ENCODE assay signal across 12 cellular contexts in genomic region chr17:78133179-78133951, GRCh38. TPM values are rescaled to one million over a fixed set of nuclear protein-coding genes. Genes with fewer than 3 reads are reported as not detected.
DNase-seq lines count a peak whose midpoint lies in the region; ATAC-seq, FAIRE-seq and TF ChIP-seq lines count a peak whose summit lies in the region.
"Had no signal": no experiment of that assay in that cellular context is flagged by ENCODE, and none has a peak within 500 bp of the region (broad histone marks: within the 10 kb centered on the region; RNA-seq: fewer than 3 reads in every experiment).

No MANE protein-coding gene starts in this region.

- TF ChIP-seq POLR2A in H1 (IDR thresholded peaks at IDR 0.05; ENCODE audit: control extremely low read depth in 1 of 2, low read depth in 2 of 2, low read length in 2 of 2) (no peak), upper lobe of left lung (IDR thresholded peaks at IDR 0.05) (no peak), gastroesophageal sphincter (IDR thresholded peaks at IDR 0.05) (no peak)

- no peak overlapping the region for H3K9ac ChIP-seq in H1 (replicated peaks in 1 of 4; ENCODE audit: extremely low read depth in 1 of 4, low read depth in 3 of 4, low read length in 3 of 4)

- peak overlapping the region; percentile 54; the same call in 1 of the 2 replicates for H2BK5ac ChIP-seq in H1 (ENCODE audit: low read depth, low read length)

- H4K8ac ChIP-seq in H1 (ENCODE audit: extremely low read depth, insufficient read depth, low read length): peak overlapping the region; percentile 11; the same call in 1 of the 2 replicates

- POLR2A ChIA-PET in activated CD4-positive, alpha-beta memory T cell treated with anti-CD3 and anti-CD28 coated beads, Interleukin-2, amount 10 ng/mL, durations not matched to agents 7 days and 5 days (lab: Charles Lee): interaction anchor here (1.5 to 16.9 kb wide), 6 partner anchors 9 to 54 kb away, joined by 5 to 332 read pairs (median 12); partner anchors contain the start of genes AFMID, TK1, TMC6 and TMC8
- POLR2A ChIA-PET in H1 (lab: Charles Lee; ENCODE audit: partially characterized antibody): interaction anchor here (0.6 to 4.6 kb wide), 6 partner anchors 20 to 81 kb away, joined by 3 to 16 read pairs (median 6); partner anchors contain the start of genes AFMID, BIRC5 and TK1
- POLR2A ChIA-PET in PC-9 (lab: Charles Lee; ENCODE audit: unreplicated experiment): no interaction called here

- H3K4me1 ChIP-seq in H1 (replicated peaks in 1 of 4; ENCODE audit: control insufficient read depth in 3 of 4, insufficient read depth in 4 of 4, low read length in 3 of 4) (peaks cover 0 to 25% (median 7%) of the 10 kb centered on the region in 4 experiments; a peak in 5 of 7 replicates), upper lobe of left lung (peaks cover 46 to 69% (median 54%) of the 10 kb centered on the region in 4 donors), gastroesophageal sphincter (peaks cover 0 to 43% (median 17%) of the 10 kb centered on the region in 3 donors), PC-9 (replicated peaks; ENCODE audit: insufficient read depth) (peaks cover 13% of the 10 kb centered on the region)

- no peak overlapping the region for H2BK20ac ChIP-seq in H1 (ENCODE audit: low read length)

- no peaks in the 10 kb centered on the region for H3K79me1 ChIP-seq in H1 (ENCODE audit: low read depth, low read length)

- H3K27me3 ChIP-seq in H1 (replicated peaks in 1 of 4; ENCODE audit: control insufficient read depth in 3 of 4, extremely low read depth in 1 of 4, insufficient read depth in 3 of 4, low read length in 3 of 4): peaks cover 0 to 26% (median 17%) of the 10 kb centered on the region in 4 experiments; a peak in 5 of 7 replicates
- H3K27me3 ChIP-seq in upper lobe of left lung: no peaks in the 10 kb centered on the region
- H3K27me3 ChIP-seq in gastroesophageal sphincter: peaks cover 53% of the 10 kb centered on the region
- H3K27me3 ChIP-seq in PC-9 (ENCODE audit: insufficient read depth, low read depth): no peaks in the 10 kb centered on the region
- H3K27me3 ChIP-seq: vagina had no signal

- peak overlapping the region; percentile 89 for H3K27ac Mint-ChIP-seq in activated CD4-positive, alpha-beta memory T cell treated with anti-CD3 and anti-CD28 coated beads, Interleukin-2, amount 10 ng/mL, durations not matched to agents 7 days and 5 days

- no peak overlapping the region for H2BK120ac ChIP-seq in H1 (replicated peaks; ENCODE audit: low read depth, low read length)

- WGBS in H1 (ENCODE audit: extremely low coverage in 1 of 2, insufficient coverage in 1 of 2, insufficient read length in 1 of 2, insufficient replicate concordance in 2 of 2, low coverage in 1 of 2, low lambda C conversion rate in 2 of 2, missing lambda C conversion rate in 1 of 2), 2 experiments: 90% methylated on average over 30 of the region's 30 CpGs; no CpG with 5 or more reads in 1 of the 2 experiments
- whole genome bisulfite sequencing in upper lobe of left lung, 2 donors: 90 to 92% methylated on average over 16 to 29 of the region's 30 CpGs
- 95% methylated on average over 11 of the region's 30 CpGs; no CpG with 5 or more reads in 1 of the 2 donors for WGBS in gastroesophageal sphincter (ENCODE audit: low coverage in 1 of 2), 2 donors

- H2AFZ ChIP-seq in H1 (ENCODE audit: low read length): no peak overlapping the region
- no peak overlapping the region for H2AFZ ChIP-seq in PC-9

- TF ChIP-seq RAD21 in H1 (IDR thresholded peaks at IDR 0.05 in 1 of 2, conservative IDR thresholded peaks at IDR 0.05 in 1 of 2; ENCODE audit: low read depth in 2 of 2, low read length in 2 of 2): no peak

- no peaks in the 10 kb centered on the region for H3K27me3 Mint-ChIP-seq in activated CD4-positive, alpha-beta memory T cell treated with anti-CD3 and anti-CD28 coated beads, Interleukin-2, amount 10 ng/mL, durations not matched to agents 7 days and 5 days

- H3K4me3 Mint-ChIP-seq in activated CD4-positive, alpha-beta memory T cell treated with anti-CD3 and anti-CD28 coated beads, Interleukin-2, amount 10 ng/mL, durations not matched to agents 7 days and 5 days: peak overlapping the region; percentile 87

- in situ Hi-C loops in KBM-7 (cut with MboI; ENCODE audit: low pct_unique_long_range_greater_than_20kb, low sequenced_read_pairs): no loop called here

- H3K18ac ChIP-seq in H1 (ENCODE audit: extremely low read depth, low read length): no peak overlapping the region

- no peaks in the 10 kb centered on the region for H3K9me2 ChIP-seq in PC-9 (ENCODE audit: insufficient read depth)

- H3K36me3 ChIP-seq in H1 (ENCODE audit: control insufficient read depth in 2 of 4, insufficient read depth in 4 of 4, low read length in 3 of 4) (no peaks in the 10 kb centered on the region), upper lobe of left lung (no peaks in the 10 kb centered on the region), gastroesophageal sphincter (no peaks in the 10 kb centered on the region), PC-9 (ENCODE audit: low read depth) (no peaks in the 10 kb centered on the region)
- H3K36me3 ChIP-seq: esophagus squamous epithelium, vagina had no signal

- no peak for TF ChIP-seq EP300 in H1 (IDR thresholded peaks at IDR 0.05; ENCODE audit: borderline replicate concordance in 1 of 2, low read depth in 2 of 2, low read length in 2 of 2)
- no peak for TF ChIP-seq EP300 in upper lobe of left lung (IDR thresholded peaks at IDR 0.05)
- no peak for TF ChIP-seq EP300 in gastroesophageal sphincter (IDR thresholded peaks at IDR 0.05)

- H4K5ac ChIP-seq in H1 (ENCODE audit: insufficient read length, low read depth, low read length): no peak overlapping the region

- ATAC-seq in upper lobe of left lung (ENCODE audit: low FRiP score in 2 of 2) (no peak), gastroesophageal sphincter (no peak)

- H3K4ac ChIP-seq in H1 (replicated peaks; ENCODE audit: insufficient read length, low read depth, low read length): no peak overlapping the region

- H3K79me2 ChIP-seq in H1 (ENCODE audit: control insufficient read depth in 1 of 2, insufficient read depth in 2 of 2, low read length in 2 of 2) (no peaks in the 10 kb centered on the region), PC-9 (ENCODE audit: low read depth) (no peaks in the 10 kb centered on the region)

- H3K14ac ChIP-seq in H1 (ENCODE audit: insufficient read length): no peak overlapping the region

- peak overlapping the region; percentile 25 for H4K91ac ChIP-seq in H1 (replicated peaks; ENCODE audit: insufficient read length, low read length)

- TF ChIP-seq CTCF in H1 (IDR thresholded peaks at IDR 0.05; ENCODE audit: control extremely low read depth in 1 of 3, insufficient read depth in 1 of 3, low read depth in 1 of 3, low read length in 3 of 3) (no peak), upper lobe of left lung (IDR thresholded peaks at IDR 0.05) (no peak), gastroesophageal sphincter (IDR thresholded peaks at IDR 0.05) (no peak), PC-9 (conservative IDR thresholded peaks at IDR 0.05) (no peak)

- H3K9me3 Mint-ChIP-seq in activated CD4-positive, alpha-beta memory T cell treated with anti-CD3 and anti-CD28 coated beads, Interleukin-2, amount 10 ng/mL, durations not matched to agents 7 days and 5 days: no peaks in the 10 kb centered on the region

- no peak overlapping the region for H3K56ac ChIP-seq in H1 (replicated peaks; ENCODE audit: insufficient read length, low read depth, low read length)

- no TSS peak for BruUV-seq in PC-9 (replicated peaks; lab: Mats Ljungman, UMichigan)

- no peak for FAIRE-seq in H1 (lab: Jason Lieb, UNC)

- no peak overlapping the region for H3K27ac ChIP-seq in H1 (ENCODE audit: low read depth, low read length)
- peak overlapping the region in 3 of 4 donors; percentile 23 to 88 (median 63) for H3K27ac ChIP-seq in upper lobe of left lung
- no peak overlapping the region for H3K27ac ChIP-seq in gastroesophageal sphincter
- no peak overlapping the region for H3K27ac ChIP-seq in PC-9

- peak overlapping the region; percentile 96 for H2BK15ac ChIP-seq in H1 (ENCODE audit: low read length)

- peaks cover 0 to 4% of the 10 kb centered on the region in 2 experiments for H4K20me1 ChIP-seq in H1 (replicated peaks in 1 of 2; ENCODE audit: control insufficient read depth in 1 of 2, insufficient read depth in 2 of 2, low read length in 2 of 2)
- H4K20me1 ChIP-seq in PC-9 (ENCODE audit: insufficient read depth): no peaks in the 10 kb centered on the region

- H3K23ac ChIP-seq in H1 (ENCODE audit: insufficient read length): no peak overlapping the region

- peaks cover 66% of the 10 kb centered on the region for H3K36me3 Mint-ChIP-seq in activated CD4-positive, alpha-beta memory T cell treated with anti-CD3 and anti-CD28 coated beads, Interleukin-2, amount 10 ng/mL, durations not matched to agents 7 days and 5 days (ENCODE audit: low read depth)

- peaks cover 70% of the 10 kb centered on the region for H3K4me1 Mint-ChIP-seq in activated CD4-positive, alpha-beta memory T cell treated with anti-CD3 and anti-CD28 coated beads, Interleukin-2, amount 10 ng/mL, durations not matched to agents 7 days and 5 days

- H3F3A ChIP-seq in PC-9 (ENCODE audit: insufficient read depth, low read depth): peaks cover 23% of the 10 kb centered on the region; the same call in 1 of the 2 replicates

- H3K4me2 ChIP-seq in H1 (ENCODE audit: insufficient read depth in 1 of 2, low read depth in 2 of 2, low read length in 2 of 2): no peak overlapping the region
- no peak overlapping the region for H3K4me2 ChIP-seq in PC-9

- H2AK5ac ChIP-seq in H1 (ENCODE audit: low read depth, low read length): peak overlapping the region; percentile 95

- peak; percentile 36 for DNase-seq in stimulated activated CD4-positive, alpha-beta T cell treated with anti-CD3 and anti-CD28 coated beads, Interleukin-15, amount 100 ng/mL, for 24 hours
- DNase-seq in stimulated activated CD4-positive, alpha-beta T cell treated with anti-CD3 and anti-CD28 coated beads, Interleukin-4, amount 100 ng/mL, for 4 hours: no peak
- no peak for DNase-seq in activated CD4-positive, alpha-beta memory T cell treated with anti-CD3 and anti-CD28 coated beads, Interleukin-2, amount 10 ng/mL, durations not matched to agents 7 days and 5 days
- DNase-seq in H1 (ENCODE audit: low read depth in 1 of 2, low spot score in 2 of 2): no peak
- peak; percentile 19 to 56 for DNase-seq in upper lobe of left lung
- no peak for DNase-seq in KBM-7
- no peak for DNase-seq in PC-9
- DNase-seq: esophagus squamous epithelium had no signal

- CTCF ChIA-PET in activated CD4-positive, alpha-beta memory T cell treated with anti-CD3 and anti-CD28 coated beads, Interleukin-2, amount 10 ng/mL, durations not matched to agents 7 days and 5 days (lab: Charles Lee): interaction anchor here (0.6 to 8.2 kb wide), 9 partner anchors 10 to 154 kb away, joined by 3 to 106 read pairs (median 4); partner anchors contain the start of gene TMC6
- CTCF ChIA-PET in H1 (lab: Charles Lee; ENCODE audit: partially characterized antibody): interaction anchor here (0.6 to 8.0 kb wide), 18 partner anchors 10 to 275 kb away, joined by 3 to 122 read pairs (median 5); partner anchors contain the start of genes AFMID, TK1 and TMC6
- CTCF ChIA-PET in PC-9 (lab: Charles Lee): no interaction called here

- H3K4me3 ChIP-seq in H1 (ENCODE audit: extremely low read depth in 1 of 4, insufficient read depth in 2 of 4, low read depth in 3 of 4, low read length in 4 of 4): no peak overlapping the region
- no peak overlapping the region for H3K4me3 ChIP-seq in upper lobe of left lung
- no peak overlapping the region for H3K4me3 ChIP-seq in gastroesophageal sphincter
- no peak overlapping the region for H3K4me3 ChIP-seq in PC-9

- peaks cover under 1% of the 10 kb centered on the region; the same call in 1 of the 2 replicates for H3K23me2 ChIP-seq in H1 (ENCODE audit: low read depth, low read length)

- H3K9me3 ChIP-seq in H1 (ENCODE audit: insufficient read depth in 2 of 2, low read depth in 1 of 2, low read length in 1 of 2) (no peaks in the 10 kb centered on the region), upper lobe of left lung (no peaks in the 10 kb centered on the region), gastroesophageal sphincter (no peaks in the 10 kb centered on the region), PC-9 (ENCODE audit: insufficient read depth, low read depth) (no peaks in the 10 kb centered on the region)
- H3K9me3 ChIP-seq: esophagus squamous epithelium, vagina had no signal

- intact Hi-C loops in PC-9 (cut with micrococcal nuclease; ENCODE audit: unreplicated experiment): no loop called here

- peak overlapping the region; percentile 98; the same call in 1 of the 2 replicates for H2BK12ac ChIP-seq in H1 (ENCODE audit: low read depth, low read length)

RNA-seq across cellular contexts. Expression of gene TMC8, which starts 2.8 kb away (rescaled TPM):
- total RNA-seq in activated CD4-positive, alpha-beta memory T cell treated with anti-CD3 and anti-CD28 coated beads, Interleukin-2, amount 10 ng/mL, durations not matched to agents 7 days and 5 days: 100 to 1,000 TPM; 316 to 334 TPM
- total RNA-seq in H1 (2021; fragmentation: NEBNext Ultra II Directional; extraction: Animal tissue kit (Norgen Biotek cat#: 25700)): 2.0 and 2.8 TPM in 2 replicates
- 1.00 and 3.0 TPM in 2 replicates for polyA plus RNA-seq in H1 (2011; rRNA removed)
- 0.83 TPM for polyA plus RNA-seq in H1 (2011; cell fraction: cytosol; rRNA removed)
- polyA plus RNA-seq in H1 (2011; cell fraction: nucleus; rRNA removed): 5.4 TPM
- 1.2 to 3.1 TPM (median 1.6 TPM) in 4 replicates for polyA plus RNA-seq in H1 (2012, experiment 1 of 2)
- 0.49 TPM for polyA plus RNA-seq in H1 (2012, experiment 2 of 2)
- 2.3 TPM for polyA plus RNA-seq in H1 (2013, experiment 1 of 2)
- 2.6 TPM for polyA plus RNA-seq in H1 (2013, experiment 2 of 2)
- polyA minus RNA-seq in H1 (2011; rRNA and poly(A)+ RNA removed): 0.83 and 2.0 TPM in 2 replicates
- not detected for polyA minus RNA-seq in H1 (2011; cell fraction: cytosol; rRNA and poly(A)+ RNA removed)
- 2.7 TPM for polyA minus RNA-seq in H1 (2011; cell fraction: nucleus; rRNA and poly(A)+ RNA removed)
- 10 to 100 TPM; 10.8 to 65.0 (median 33.8) TPM for total RNA-seq in upper lobe of left lung
- 10 to 100 TPM in 1 of 4 donors, 1 to 10 TPM in 3; 1.7 to 12.0 (median 3.0) TPM for total RNA-seq in gastroesophageal sphincter
- 1.9 and 2.6 TPM in 2 replicates for total RNA-seq in PC-9 (2021)

RNA-seq across cellular contexts. Expression of gene TMC6, which starts 4.8 kb away (rescaled TPM):
- total RNA-seq in activated CD4-positive, alpha-beta memory T cell treated with anti-CD3 and anti-CD28 coated beads, Interleukin-2, amount 10 ng/mL, durations not matched to agents 7 days and 5 days: 100 to 1,000 TPM; 460 to 463 TPM
- total RNA-seq in H1 (2021; fragmentation: NEBNext Ultra II Directional; extraction: Animal tissue kit (Norgen Biotek cat#: 25700)): 73.1 and 77.6 TPM in 2 replicates
- polyA plus RNA-seq in H1 (2011; rRNA removed): 39.4 and 60.4 TPM in 2 replicates
- 44.5 TPM for polyA plus RNA-seq in H1 (2011; cell fraction: cytosol; rRNA removed)
- polyA plus RNA-seq in H1 (2011; cell fraction: nucleus; rRNA removed): 199 TPM
- polyA plus RNA-seq in H1 (2012, experiment 1 of 2): 27.4 to 67.3 TPM (median 60.1 TPM) in 4 replicates
- 36.6 TPM for polyA plus RNA-seq in H1 (2012, experiment 2 of 2)
- 74.5 TPM for polyA plus RNA-seq in H1 (2013, experiment 1 of 2)
- polyA plus RNA-seq in H1 (2013, experiment 2 of 2): 73.3 TPM
- 17.7 and 21.2 TPM in 2 replicates for polyA minus RNA-seq in H1 (2011; rRNA and poly(A)+ RNA removed)
- polyA minus RNA-seq in H1 (2011; cell fraction: cytosol; rRNA and poly(A)+ RNA removed): 35.7 TPM
- polyA minus RNA-seq in H1 (2011; cell fraction: nucleus; rRNA and poly(A)+ RNA removed): 49.9 TPM
- total RNA-seq in upper lobe of left lung: 100 to 1,000 TPM in 5 of 6 donors, 10 to 100 TPM in 1; 51.4 to 216 (median 195) TPM
- total RNA-seq in gastroesophageal sphincter: 10 to 100 TPM; 12.4 to 19.0 (median 15.5) TPM
- total RNA-seq in PC-9 (2021): 97.7 and 116 TPM in 2 replicates

RNA-seq across cellular contexts. Expression of gene C17orf99, which starts 12.8 kb away (rescaled TPM):
- total RNA-seq in activated CD4-positive, alpha-beta memory T cell treated with anti-CD3 and anti-CD28 coated beads, Interleukin-2, amount 10 ng/mL, durations not matched to agents 7 days and 5 days: not detected
- total RNA-seq in H1 (2021; fragmentation: NEBNext Ultra II Directional; extraction: Animal tissue kit (Norgen Biotek cat#: 25700)): not detected in 2 replicates
- polyA plus RNA-seq in H1 (2011; rRNA removed): not detected in 2 replicates
- polyA plus RNA-seq in H1 (2011; cell fraction: cytosol; rRNA removed): not detected
- not detected for polyA plus RNA-seq in H1 (2011; cell fraction: nucleus; rRNA removed)
- not detected in 4 replicates for polyA plus RNA-seq in H1 (2012, experiment 1 of 2)
- not detected for polyA plus RNA-seq in H1 (2012, experiment 2 of 2)
- polyA plus RNA-seq in H1 (2013, experiment 1 of 2): not detected
- not detected for polyA plus RNA-seq in H1 (2013, experiment 2 of 2)
- polyA minus RNA-seq in H1 (2011; rRNA and poly(A)+ RNA removed): not detected in 2 replicates
- polyA minus RNA-seq in H1 (2011; cell fraction: cytosol; rRNA and poly(A)+ RNA removed): not detected
- not detected for polyA minus RNA-seq in H1 (2011; cell fraction: nucleus; rRNA and poly(A)+ RNA removed)
- total RNA-seq in upper lobe of left lung (1 to 10 TPM in 1 of 6 donors, under 1 TPM in 2, not detected in 3; 0.46 to 1.1 (median 0.54) TPM), gastroesophageal sphincter (not detected), PC-9 (2021) (not detected in 2 replicates)
- total RNA-seq: activated CD8-positive, alpha-beta memory T cell treated with anti-CD3 and anti-CD28 coated beads for 36 hours; G401; vagina had no signal

RNA-seq across cellular contexts. Expression of gene SYNGR2, which starts 35.0 kb away (rescaled TPM):
- total RNA-seq in activated CD4-positive, alpha-beta memory T cell treated with anti-CD3 and anti-CD28 coated beads, Interleukin-2, amount 10 ng/mL, durations not matched to agents 7 days and 5 days: 10 to 100 TPM; 63.6 to 64.0 TPM
- total RNA-seq in H1 (2021; fragmentation: NEBNext Ultra II Directional; extraction: Animal tissue kit (Norgen Biotek cat#: 25700)): 48.4 and 50.0 TPM in 2 replicates
- polyA plus RNA-seq in H1 (2011; rRNA removed): 139 and 209 TPM in 2 replicates
- 92.9 TPM for polyA plus RNA-seq in H1 (2011; cell fraction: cytosol; rRNA removed)
- 102 TPM for polyA plus RNA-seq in H1 (2011; cell fraction: nucleus; rRNA removed)
- polyA plus RNA-seq in H1 (2012, experiment 1 of 2): 32.5 to 57.4 TPM (median 51.2 TPM) in 4 replicates
- polyA plus RNA-seq in H1 (2012, experiment 2 of 2): 37.5 TPM
- 42.0 TPM for polyA plus RNA-seq in H1 (2013, experiment 1 of 2)
- polyA plus RNA-seq in H1 (2013, experiment 2 of 2): 51.5 TPM
- 53.5 and 79.1 TPM in 2 replicates for polyA minus RNA-seq in H1 (2011; rRNA and poly(A)+ RNA removed)
- polyA minus RNA-seq in H1 (2011; cell fraction: cytosol; rRNA and poly(A)+ RNA removed): 28.6 TPM
- polyA minus RNA-seq in H1 (2011; cell fraction: nucleus; rRNA and poly(A)+ RNA removed): 27.7 TPM
- 100 to 1,000 TPM; 110 to 265 (median 179) TPM for total RNA-seq in upper lobe of left lung
- 100 to 1,000 TPM in 1 of 4 donors, 10 to 100 TPM in 3; 49.9 to 151 (median 81.2) TPM for total RNA-seq in gastroesophageal sphincter
- 91.9 and 95.0 TPM in 2 replicates for total RNA-seq in PC-9 (2021)

RNA-seq across cellular contexts. Expression of gene TK1, which starts 53.5 kb away (rescaled TPM):
- 100 to 1,000 TPM; 109 to 117 TPM for total RNA-seq in activated CD4-positive, alpha-beta memory T cell treated with anti-CD3 and anti-CD28 coated beads, Interleukin-2, amount 10 ng/mL, durations not matched to agents 7 days and 5 days
- total RNA-seq in H1 (2021; fragmentation: NEBNext Ultra II Directional; extraction: Animal tissue kit (Norgen Biotek cat#: 25700)): 66.9 and 76.5 TPM in 2 replicates
- 147 and 170 TPM in 2 replicates for polyA plus RNA-seq in H1 (2011; rRNA removed)
- polyA plus RNA-seq in H1 (2011; cell fraction: cytosol; rRNA removed): 150 TPM
- polyA plus RNA-seq in H1 (2011; cell fraction: nucleus; rRNA removed): 168 TPM
- polyA plus RNA-seq in H1 (2012, experiment 1 of 2): 50.8 to 96.9 TPM (median 88.1 TPM) in 4 replicates
- 148 TPM for polyA plus RNA-seq in H1 (2012, experiment 2 of 2)
- 57.7 TPM for polyA plus RNA-seq in H1 (2013, experiment 1 of 2)
- polyA plus RNA-seq in H1 (2013, experiment 2 of 2): 54.1 TPM
- polyA minus RNA-seq in H1 (2011; rRNA and poly(A)+ RNA removed): 110 and 113 TPM in 2 replicates
- 54.3 TPM for polyA minus RNA-seq in H1 (2011; cell fraction: cytosol; rRNA and poly(A)+ RNA removed)
- 42.3 TPM for polyA minus RNA-seq in H1 (2011; cell fraction: nucleus; rRNA and poly(A)+ RNA removed)
- total RNA-seq in upper lobe of left lung: 10 to 100 TPM in 3 of 6 donors, 1 to 10 TPM in 3; 2.8 to 16.0 (median 9.0) TPM
- 10 to 100 TPM in 2 of 4 donors, 1 to 10 TPM in 2; 3.4 to 24.8 (median 12.1) TPM for total RNA-seq in gastroesophageal sphincter
- 137 and 147 TPM in 2 replicates for total RNA-seq in PC-9 (2021)

Comparison
In these comparisons a context has a peak if more than half of its experiments do, and no peak if none do; other contexts are left out.
1. DNase-seq: peak in stimulated activated CD4-positive, alpha-beta T cell treated with anti-CD3 and anti-CD28 coated beads, Interleukin-15, amount 100 ng/mL, for 24 hours (single experiment) and upper lobe of left lung (2 of 2); none in stimulated activated CD4-positive, alpha-beta T cell treated with anti-CD3 and anti-CD28 coated beads, Interleukin-4, amount 100 ng/mL, for 4 hours (0 of 2), activated CD4-positive, alpha-beta memory T cell treated with anti-CD3 and anti-CD28 coated beads, Interleukin-2, amount 10 ng/mL, durations not matched to agents 7 days and 5 days (single experiment), H1 (0 of 2), KBM-7 (single experiment) and PC-9 (0 of 2).
2. H3K27ac ChIP-seq: peak in upper lobe of left lung (3 of 4); none in H1 (single experiment), gastroesophageal sphincter (0 of 4) and PC-9 (single experiment).
3. RNA of gene TMC8, which starts 2.8 kb away (total RNA-seq): 316 to 334 TPM in activated CD4-positive, alpha-beta memory T cell treated with anti-CD3 and anti-CD28 coated beads, Interleukin-2, amount 10 ng/mL, durations not matched to agents 7 days and 5 days; 10.8 to 65.0 TPM in upper lobe of left lung, 1.7 to 12.0 TPM in gastroesophageal sphincter, 2.0 to 2.8 TPM in H1 and 1.9 to 2.6 TPM in PC-9; every median in the first group is over 4 times any median in the second.